ENCODE assay signal across 18 cellular contexts in genomic region chr9:3968891-3969290, GRCh38.
DNase-seq lines count a peak whose midpoint lies in the region; ATAC-seq and TF ChIP-seq lines count a peak whose summit lies in the region.
"Had no signal": no experiment of that assay in that cellular context is flagged by ENCODE, and none has a peak within 500 bp of the region (broad histone marks: within the 10 kb centered on the region; RNA-seq: fewer than 3 reads in every experiment).

No MANE protein-coding gene starts in this region.

- H3K9me3 ChIP-seq in SK-N-SH (no peaks in the 10 kb centered on the region), A673 (ENCODE audit: low read depth, low read length, poor library complexity, severe bottlenecking) (no peaks in the 10 kb centered on the region)
- H3K9me3 ChIP-seq: neutrophil, right atrium auricular region, upper lobe of right lung had no signal

- H3K27ac ChIP-seq in SK-N-SH (ENCODE audit: low read depth in 2 of 2, low read length in 1 of 2) (peak overlapping the region in 1 of 2 experiments; percentile 37; a peak in 2 of 4 replicates), foreskin keratinocyte (no peak overlapping the region), A673 (ENCODE audit: low read depth, low read length, poor library complexity, severe bottlenecking) (no peak overlapping the region)
- H3K27ac ChIP-seq: neutrophil, right atrium auricular region, upper lobe of right lung had no signal

- no peaks in the 10 kb centered on the region for H3K9me2 ChIP-seq in SK-N-SH

- H4K20me1 ChIP-seq in SK-N-SH (ENCODE audit: insufficient read depth), result no peaks in the 10 kb centered on the region

- H3K9ac ChIP-seq in SK-N-SH, result no peak overlapping the region

- peaks cover 20% of the 10 kb centered on the region for H3F3A ChIP-seq in SK-N-SH (replicated peaks; ENCODE audit: insufficient read depth)

- CTCF ChIA-PET in SK-N-SH (lab: Yijun Ruan, JAX), result interaction anchor here (1.0 kb wide), 1 partner anchor 91 kb away, joined by 3 read pairs; no protein-coding TSS in a partner anchor
- CTCF ChIA-PET in A673 (lab: Charles Lee), result no interaction called here

- DNase-seq in A172 (ENCODE audit: low spot score) (peak; percentile 35), HCEC 1CT (peak; percentile 17), SK-N-SH (no peak), foreskin keratinocyte (peak; percentile 31 to 66), posterior cingulate gyrus (no peak), NCI-H1092 (lab: John Stamatoyannopoulos, UW) (no peak), A673 (ENCODE audit: low spot score) (no peak), DMS114 treated with DMSO at 0.1 percent for 48 hours (lab: John Stamatoyannopoulos, UW; ENCODE audit: unreplicated experiment) (no peak)
- DNase-seq: activated CD8-positive, alpha-beta T cell treated with anti-CD3 and anti-CD28 coated beads for 36 hours; endodermal cell; foreskin fibroblast; NCI-H1092 treated with DMSO at 0.1 percent for 48 hours; NCI-H2107; OCI-M1; stimulated activated naive CD8-positive, alpha-beta T cell treated with anti-CD3 and anti-CD28 coated beads, Interleukin-15, Interleukin-2, amounts not matched to agents 100 U/mL and 50 U/mL, for 24 hours; upper lobe of right lung had no signal

- no peak overlapping the region for H3K4me3 ChIP-seq in SK-N-SH (ENCODE audit: low read depth in 2 of 2, low read length in 1 of 2)
- H3K4me3 ChIP-seq in A673 (ENCODE audit: low read depth, low read length, poor library complexity, severe bottlenecking), result no peak overlapping the region
- H3K4me3 ChIP-seq: right atrium auricular region, upper lobe of right lung had no signal

- peak in 1 of 2 experiments; percentile 40; a peak in 1 of 4 replicates for TF ChIP-seq EP300 in SK-N-SH (IDR thresholded peaks at IDR 0.05; ENCODE audit: borderline replicate concordance in 1 of 2, low read depth in 1 of 2, low read length in 1 of 2)

- intact Hi-C loops in posterior cingulate gyrus (cut with DNase I), result no loop called here
- intact Hi-C loops in A673 (cut with micrococcal nuclease; ENCODE audit: unreplicated experiment), result no loop called here

- H3K36me3 ChIP-seq in SK-N-SH (replicated peaks in 1 of 2; ENCODE audit: control insufficient read depth in 1 of 2, insufficient read depth in 2 of 2, low read length in 1 of 2) (peaks cover 0 to 3% of the 10 kb centered on the region in 2 experiments), A673 (ENCODE audit: insufficient read depth, low read length, poor library complexity, severe bottlenecking) (no peaks in the 10 kb centered on the region)
- H3K36me3 ChIP-seq: neutrophil, right atrium auricular region, upper lobe of right lung had no signal

- H3K27me3 ChIP-seq in SK-N-SH (ENCODE audit: insufficient read depth) (no peaks in the 10 kb centered on the region), foreskin keratinocyte (no peaks in the 10 kb centered on the region), A673 (replicated peaks; ENCODE audit: insufficient read depth, low read depth, low read length, poor library complexity) (no peaks in the 10 kb centered on the region)
- H3K27me3 ChIP-seq: neutrophil, right atrium auricular region, upper lobe of right lung had no signal

- POLR2A ChIA-PET in SK-N-SH (lab: Yijun Ruan, JAX), result no interaction called here
- POLR2A ChIA-PET in A673 (lab: Charles Lee; ENCODE audit: low non-redundant PET), result no interaction called here

- H3K4me2 ChIP-seq in SK-N-SH, result no peak overlapping the region

- 58% methylated on average over 4 of the region's 4 CpGs for WGBS in SK-N-SH (ENCODE audit: low lambda C conversion rate)

- TF ChIP-seq RAD21 in SK-N-SH (IDR thresholded peaks at IDR 0.05; ENCODE audit: low read length), result no peak

- TF ChIP-seq CTCF in SK-N-SH (IDR thresholded peaks at IDR 0.05) (no peak), foreskin keratinocyte (conservative IDR thresholded peaks at IDR 0.05) (no peak), A673 (conservative IDR thresholded peaks at IDR 0.05; ENCODE audit: low read depth, low read length) (no peak)

- no TSS peak for BruUV-seq in A673 (replicated peaks; lab: Mats Ljungman, UMichigan)

- ATAC-seq in foreskin keratinocyte, result peak; percentile 73
- ATAC-seq: activated CD8-positive, alpha-beta T cell treated with anti-CD3 and anti-CD28 coated beads for 36 hours; stimulated activated naive CD8-positive, alpha-beta T cell treated with anti-CD3 and anti-CD28 coated beads, Interleukin-15, Interleukin-2, amounts not matched to agents 100 U/mL and 50 U/mL, for 24 hours; upper lobe of right lung had no signal

- H3K4me1 ChIP-seq in SK-N-SH (ENCODE audit: control insufficient read depth in 1 of 2, insufficient read depth in 2 of 2, low read depth in 1 of 2, low read length in 1 of 2) (peaks cover 0 to 24% of the 10 kb centered on the region in 2 experiments; a peak in 3 of 4 replicates), foreskin keratinocyte (no peaks in the 10 kb centered on the region), A673 (ENCODE audit: insufficient read depth, low read length, poor library complexity, severe bottlenecking) (peaks cover 4% of the 10 kb centered on the region)

- H2AFZ ChIP-seq in SK-N-SH (ENCODE audit: low read depth), result no peak overlapping the region

- H3K79me2 ChIP-seq in SK-N-SH (ENCODE audit: insufficient read depth), result peaks cover 12% of the 10 kb centered on the region; the same call in 1 of the 2 replicates

TF ChIP-seq in SK-N-SH, 30 proteins besides CTCF, POLR2A, EP300 and RAD21 (continues in another document):
- TF ChIP-seq, protein P1, sequence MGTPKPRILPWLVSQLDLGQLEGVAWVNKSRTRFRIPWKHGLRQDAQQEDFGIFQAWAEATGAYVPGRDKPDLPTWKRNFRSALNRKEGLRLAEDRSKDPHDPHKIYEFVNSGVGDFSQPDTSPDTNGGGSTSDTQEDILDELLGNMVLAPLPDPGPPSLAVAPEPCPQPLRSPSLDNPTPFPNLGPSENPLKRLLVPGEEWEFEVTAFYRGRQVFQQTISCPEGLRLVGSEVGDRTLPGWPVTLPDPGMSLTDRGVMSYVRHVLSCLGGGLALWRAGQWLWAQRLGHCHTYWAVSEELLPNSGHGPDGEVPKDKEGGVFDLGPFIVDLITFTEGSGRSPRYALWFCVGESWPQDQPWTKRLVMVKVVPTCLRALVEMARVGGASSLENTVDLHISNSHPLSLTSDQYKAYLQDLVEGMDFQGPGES (IDR thresholded peaks at IDR 0.05; ENCODE audit: low read depth, low read length), result no peak
- TF ChIP-seq FOXM1 (IDR thresholded peaks at IDR 0.05; ENCODE audit: low read depth) (no peak), FOSL2 (IDR thresholded peaks at IDR 0.05; ENCODE audit: borderline replicate concordance, low read depth) (peak; percentile 42; the same call in 1 of the 2 replicates), GABPA (IDR thresholded peaks at IDR 0.05; ENCODE audit: low read depth) (no peak), RXRA (IDR thresholded peaks at IDR 0.05; ENCODE audit: borderline replicate concordance, low read depth) (no peak), FOXJ3 (CRISPR knock-in tag; IDR thresholded peaks at IDR 0.05) (no peak), ELF1 (IDR thresholded peaks at IDR 0.05) (no peak), JUND (IDR thresholded peaks at IDR 0.05) (peak; percentile 39), TEAD4 (IDR thresholded peaks at IDR 0.05; ENCODE audit: borderline replicate concordance, insufficient read depth) (no peak), USF1 (IDR thresholded peaks at IDR 0.05; ENCODE audit: borderline replicate concordance, low read depth) (no peak), USF2 (IDR thresholded peaks at IDR 0.05; ENCODE audit: borderline replicate concordance, low read depth, low read length) (no peak), TCF12 (IDR thresholded peaks at IDR 0.05) (peak; percentile 78), EZH2phosphoT487 (IDR thresholded peaks at IDR 0.05; ENCODE audit: borderline replicate concordance, low read depth) (no peak), CHD2 (IDR thresholded peaks at IDR 0.05; ENCODE audit: low read length, partially characterized antibody) (no peak)
- TF ChIP-seq, protein P2, sequence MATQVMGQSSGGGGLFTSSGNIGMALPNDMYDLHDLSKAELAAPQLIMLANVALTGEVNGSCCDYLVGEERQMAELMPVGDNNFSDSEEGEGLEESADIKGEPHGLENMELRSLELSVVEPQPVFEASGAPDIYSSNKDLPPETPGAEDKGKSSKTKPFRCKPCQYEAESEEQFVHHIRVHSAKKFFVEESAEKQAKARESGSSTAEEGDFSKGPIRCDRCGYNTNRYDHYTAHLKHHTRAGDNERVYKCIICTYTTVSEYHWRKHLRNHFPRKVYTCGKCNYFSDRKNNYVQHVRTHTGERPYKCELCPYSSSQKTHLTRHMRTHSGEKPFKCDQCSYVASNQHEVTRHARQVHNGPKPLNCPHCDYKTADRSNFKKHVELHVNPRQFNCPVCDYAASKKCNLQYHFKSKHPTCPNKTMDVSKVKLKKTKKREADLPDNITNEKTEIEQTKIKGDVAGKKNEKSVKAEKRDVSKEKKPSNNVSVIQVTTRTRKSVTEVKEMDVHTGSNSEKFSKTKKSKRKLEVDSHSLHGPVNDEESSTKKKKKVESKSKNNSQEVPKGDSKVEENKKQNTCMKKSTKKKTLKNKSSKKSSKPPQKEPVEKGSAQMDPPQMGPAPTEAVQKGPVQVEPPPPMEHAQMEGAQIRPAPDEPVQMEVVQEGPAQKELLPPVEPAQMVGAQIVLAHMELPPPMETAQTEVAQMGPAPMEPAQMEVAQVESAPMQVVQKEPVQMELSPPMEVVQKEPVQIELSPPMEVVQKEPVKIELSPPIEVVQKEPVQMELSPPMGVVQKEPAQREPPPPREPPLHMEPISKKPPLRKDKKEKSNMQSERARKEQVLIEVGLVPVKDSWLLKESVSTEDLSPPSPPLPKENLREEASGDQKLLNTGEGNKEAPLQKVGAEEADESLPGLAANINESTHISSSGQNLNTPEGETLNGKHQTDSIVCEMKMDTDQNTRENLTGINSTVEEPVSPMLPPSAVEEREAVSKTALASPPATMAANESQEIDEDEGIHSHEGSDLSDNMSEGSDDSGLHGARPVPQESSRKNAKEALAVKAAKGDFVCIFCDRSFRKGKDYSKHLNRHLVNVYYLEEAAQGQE (IDR thresholded peaks at IDR 0.05; ENCODE audit: low read depth, low read length), result no peak

Comparison
In these comparisons a context has a peak if more than half of its experiments do, and no peak if none do; other contexts are left out.
1. DNase-seq: peak in A172 (single experiment), HCEC 1CT (single experiment) and foreskin keratinocyte (2 of 2); none in SK-N-SH (single experiment), posterior cingulate gyrus (0 of 10), NCI-H1092 (single experiment), A673 (single experiment) and DMS114 treated with DMSO at 0.1 percent for 48 hours (single experiment).